Comparison of ENCODE assay signal across 7 cellular contexts in genomic region chr16:33643270-33643669, GRCh38.
ATAC-seq and TF ChIP-seq lines count a peak whose summit lies in the region.
"Not testable (repeated sequence)": the region's sequence is repeated elsewhere in the genome, so short reads cannot be mapped to it uniquely, and the experiment has no call there.

No MANE protein-coding gene starts in this region.

- ATAC-seq in GM18868 (IDR thresholded peaks at IDR 0.05; ENCODE audit: unreplicated experiment) = peak; percentile 82
- ATAC-seq in GM19395 (IDR thresholded peaks at IDR 0.05; ENCODE audit: unreplicated experiment) = peak; percentile 87
- peak; percentile 87 for ATAC-seq in GM21515 (IDR thresholded peaks at IDR 0.05; ENCODE audit: unreplicated experiment)
- ATAC-seq in HG02623 (IDR thresholded peaks at IDR 0.05; ENCODE audit: unreplicated experiment) = peak; percentile 70
- peak; percentile 82 for ATAC-seq in HG03045 (IDR thresholded peaks at IDR 0.05; ENCODE audit: unreplicated experiment)
- peak; percentile 82 for ATAC-seq in HG03342 (IDR thresholded peaks at IDR 0.05; ENCODE audit: unreplicated experiment)

- peak overlapping the region; percentile 24; the same call in 1 of the 2 replicates for H2AFZ ChIP-seq in KMS-11 (ENCODE audit: low read depth)

- peak overlapping the region; percentile 68 for H3K27ac ChIP-seq in KMS-11

- peak overlapping the region; percentile 71 for H3K4me2 ChIP-seq in KMS-11

- H3K4me1 ChIP-seq in KMS-11 (ENCODE audit: low read depth, poor library complexity, severe bottlenecking) = peaks cover 32% of the 10 kb centered on the region

- not testable (repeated sequence) for H3K4me3 ChIP-seq in KMS-11 (IDR thresholded peaks at IDR 0.05; ENCODE audit: insufficient read depth, low read depth, low read length)

- TF ChIP-seq CTCF in KMS-11 (conservative IDR thresholded peaks at IDR 0.05; ENCODE audit: low read depth, low read length) = not testable (repeated sequence)

- H3K27me3 ChIP-seq in KMS-11 (ENCODE audit: insufficient read depth, low read depth) = not testable (repeated sequence)

- not testable (repeated sequence) for H4K20me1 ChIP-seq in KMS-11 (ENCODE audit: insufficient read depth)

- peak overlapping the region; percentile 9; the same call in 1 of the 2 replicates for H3K9ac ChIP-seq in KMS-11

- H3K36me3 ChIP-seq in KMS-11 (ENCODE audit: insufficient read depth) = not testable (repeated sequence)

- H3K79me2 ChIP-seq in KMS-11 (ENCODE audit: insufficient read depth, low read depth) = not testable (repeated sequence)
